In genomic region chr2:54052825-54053718, GRCh38 we compare ENCODE assay signal across 8 cellular contexts.
DNase-seq lines count a peak whose midpoint lies in the region; ATAC-seq and TF ChIP-seq lines count a peak whose summit lies in the region.

No MANE protein-coding gene starts in this region.

- H3K4me3 ChIP-seq in colonic mucosa = no peak overlapping the region

- peak overlapping the region; percentile 94 for H3K27ac Mint-ChIP-seq in activated T-cell treated with anti-CD3 and anti-CD28 coated beads, Interleukin-2, amount 50 U/mL, for 72 hours
- peak overlapping the region; percentile 65 to 93 (median 75) for H3K27ac Mint-ChIP-seq in IgD-negative memory B cell

- peaks cover 3 to 4% of the 10 kb centered on the region in 2 donors for H3K36me3 Mint-ChIP-seq in activated T-cell treated with anti-CD3 and anti-CD28 coated beads, Interleukin-2, amount 50 U/mL, for 72 hours (ENCODE audit: insufficient read depth in 2 of 2)
- peaks cover 15% of the 10 kb centered on the region for H3K36me3 Mint-ChIP-seq in activated T-cell treated with anti-CD3 and anti-CD28 coated beads, Interleukin-2, amount 50 U/mL, for 4 hours (ENCODE audit: insufficient read depth)
- peaks cover 11% of the 10 kb centered on the region for H3K36me3 Mint-ChIP-seq in IgD-negative memory B cell

- no peaks in the 10 kb centered on the region for H3K9me3 ChIP-seq in colonic mucosa

- ATAC-seq in activated T-cell treated with anti-CD3 and anti-CD28 coated beads, Interleukin-2, amount 50 U/mL, for 72 hours (replicated peaks in 1 of 2) = peak; percentile 18 to 24
- no peak for ATAC-seq in activated T-cell treated with anti-CD3 and anti-CD28 coated beads, Interleukin-2, amount 50 U/mL, for 4 hours

- no peaks in the 10 kb centered on the region for H3K36me3 ChIP-seq in colonic mucosa

- H3K9me3 Mint-ChIP-seq in activated T-cell treated with anti-CD3 and anti-CD28 coated beads, Interleukin-2, amount 50 U/mL, for 72 hours = no peaks in the 10 kb centered on the region
- peaks cover 5% of the 10 kb centered on the region for H3K9me3 Mint-ChIP-seq in activated T-cell treated with anti-CD3 and anti-CD28 coated beads, Interleukin-2, amount 50 U/mL, for 4 hours
- H3K9me3 Mint-ChIP-seq in IgD-negative memory B cell = peaks cover 0 to 5% (median 4%) of the 10 kb centered on the region in 3 donors

- peak overlapping the region; percentile 13 for H3K27ac ChIP-seq in colonic mucosa
- peak overlapping the region; percentile 36 for H3K27ac ChIP-seq in temporal lobe (ENCODE audit: low read depth, low read length)

- TF ChIP-seq CTCF in colonic mucosa (IDR thresholded peaks at IDR 0.05) = no peak

- peaks cover 29% of the 10 kb centered on the region for H3K4me1 Mint-ChIP-seq in activated T-cell treated with anti-CD3 and anti-CD28 coated beads, Interleukin-2, amount 50 U/mL, for 72 hours (ENCODE audit: low read depth)
- H3K4me1 Mint-ChIP-seq in activated T-cell treated with anti-CD3 and anti-CD28 coated beads, Interleukin-2, amount 50 U/mL, for 4 hours (ENCODE audit: low read depth) = peaks cover 31% of the 10 kb centered on the region
- peaks cover 24 to 34% (median 26%) of the 10 kb centered on the region in 3 donors for H3K4me1 Mint-ChIP-seq in IgD-negative memory B cell

- H3K27me3 ChIP-seq in colonic mucosa = no peaks in the 10 kb centered on the region

- no peaks in the 10 kb centered on the region for H3K27me3 Mint-ChIP-seq in activated T-cell treated with anti-CD3 and anti-CD28 coated beads, Interleukin-2, amount 50 U/mL, for 72 hours (ENCODE audit: low read depth)
- H3K27me3 Mint-ChIP-seq in activated T-cell treated with anti-CD3 and anti-CD28 coated beads, Interleukin-2, amount 50 U/mL, for 4 hours (ENCODE audit: low read depth) = no peaks in the 10 kb centered on the region
- no peaks in the 10 kb centered on the region for H3K27me3 Mint-ChIP-seq in IgD-negative memory B cell

- no peaks in the 10 kb centered on the region for H3K4me1 ChIP-seq in colonic mucosa

- no peak overlapping the region for H3K9ac ChIP-seq in colonic mucosa (ENCODE audit: low read depth in 2 of 2, low read length in 2 of 2)

- DNase-seq in activated T-cell treated with anti-CD3 and anti-CD28 coated beads, Interleukin-2, amount 50 U/mL, for 72 hours = no peak
- DNase-seq in activated T-cell treated with anti-CD3 and anti-CD28 coated beads, Interleukin-2, amount 50 U/mL, for 4 hours = no peak
- DNase-seq in colonic mucosa (no peak), germinal center (ENCODE audit: low spot score) (no peak), SIG-M5 (lab: John Stamatoyannopoulos, UW) (no peak)
- no peak for DNase-seq in stimulated activated CD4-positive, alpha-beta T cell treated with anti-CD3 and anti-CD28 coated beads, Interleukin-4, amount 100 ng/mL, for 4 hours

- peak overlapping the region in 1 of 2 donors; percentile 70 for H3K4me3 Mint-ChIP-seq in activated T-cell treated with anti-CD3 and anti-CD28 coated beads, Interleukin-2, amount 50 U/mL, for 72 hours
- H3K4me3 Mint-ChIP-seq in activated T-cell treated with anti-CD3 and anti-CD28 coated beads, Interleukin-2, amount 50 U/mL, for 4 hours = no peak overlapping the region
- H3K4me3 Mint-ChIP-seq in IgD-negative memory B cell = peak overlapping the region in 2 of 4 donors; percentile 32 to 71

- intact Hi-C loops in colonic mucosa (cut with DNase I) = no loop called here

Comparison
In these comparisons a context has a peak if more than half of its experiments do, and no peak if none do; other contexts are left out.
1. ATAC-seq: peak in activated T-cell treated with anti-CD3 and anti-CD28 coated beads, Interleukin-2, amount 50 U/mL, for 72 hours (2 of 2); none in activated T-cell treated with anti-CD3 and anti-CD28 coated beads, Interleukin-2, amount 50 U/mL, for 4 hours (0 of 2).